In genomic region chr6:20533746-20534294, GRCh38 we compare ENCODE assay signal across 8 cellular contexts. TPM values are rescaled to one million over a fixed set of nuclear protein-coding genes. Genes with fewer than 3 reads are reported as not detected.
DNase-seq lines count a peak whose midpoint lies in the region; ATAC-seq and TF ChIP-seq lines count a peak whose summit lies in the region.

No MANE protein-coding gene starts in this region.

- H3K4me3 ChIP-seq in brain microvascular endothelial cell (ENCODE audit: low read depth, low read length): peak overlapping the region; percentile 87

- in situ Hi-C loops in brain microvascular endothelial cell (cut with HindIII; ENCODE audit: low pct_ligation_motif_present, low sequenced_read_pairs): no loop called here

- peak overlapping the region; percentile 97 for H3K4me3 Mint-ChIP-seq in natural killer cell treated with Interleukin-12 subunit alpha and Interleukin-12 subunit beta and Interleukin-15 and Interleukin-18, amount 100 ng/mL, for 72 hours

- H3K27me3 ChIP-seq in brain microvascular endothelial cell (replicated peaks): no peaks in the 10 kb centered on the region

- peak overlapping the region; percentile 89 for H3K27ac ChIP-seq in brain microvascular endothelial cell

- peaks cover 10% of the 10 kb centered on the region for H3K36me3 Mint-ChIP-seq in natural killer cell treated with Interleukin-12 subunit alpha and Interleukin-12 subunit beta and Interleukin-15 and Interleukin-18, amount 100 ng/mL, for 72 hours

- ATAC-seq in GM18867 (IDR thresholded peaks at IDR 0.05; ENCODE audit: unreplicated experiment): peak; percentile 1
- peak; percentile 7 for ATAC-seq in HG03460 (IDR thresholded peaks at IDR 0.05; ENCODE audit: unreplicated experiment)
- no peak for ATAC-seq in natural killer cell treated with Interleukin-12 subunit alpha and Interleukin-12 subunit beta and Interleukin-15 and Interleukin-18, amount 100 ng/mL, for 72 hours
- no peak for ATAC-seq in GM18498 (IDR thresholded peaks at IDR 0.05; ENCODE audit: unreplicated experiment)
- no peak for ATAC-seq in HG02588 (IDR thresholded peaks at IDR 0.05; ENCODE audit: unreplicated experiment)
- no peak for ATAC-seq in GM19035 (IDR thresholded peaks at IDR 0.05; ENCODE audit: unreplicated experiment)

- peak overlapping the region; percentile 96 to 100 for H3K27ac Mint-ChIP-seq in natural killer cell treated with Interleukin-12 subunit alpha and Interleukin-12 subunit beta and Interleukin-15 and Interleukin-18, amount 100 ng/mL, for 72 hours

- H3K9me3 Mint-ChIP-seq in natural killer cell treated with Interleukin-12 subunit alpha and Interleukin-12 subunit beta and Interleukin-15 and Interleukin-18, amount 100 ng/mL, for 72 hours: no peaks in the 10 kb centered on the region

- H3K27me3 Mint-ChIP-seq in natural killer cell treated with Interleukin-12 subunit alpha and Interleukin-12 subunit beta and Interleukin-15 and Interleukin-18, amount 100 ng/mL, for 72 hours: peaks cover 0 to 6% of the 10 kb centered on the region in 2 donors

- no peaks in the 10 kb centered on the region for H3K36me3 ChIP-seq in brain microvascular endothelial cell (replicated peaks)

- DNase-seq in brain microvascular endothelial cell (no peak), NCI-H2029 (lab: John Stamatoyannopoulos, UW) (no peak)
- DNase-seq in natural killer cell treated with Interleukin-12 subunit alpha and Interleukin-12 subunit beta and Interleukin-15 and Interleukin-18, amount 100 ng/mL, for 72 hours (ENCODE audit: low spot score): no peak

- no peak for TF ChIP-seq CTCF in brain microvascular endothelial cell (IDR thresholded peaks at IDR 0.05; ENCODE audit: low read depth, low read length, missing control alignments)

- peaks cover 40 to 49% of the 10 kb centered on the region in 2 donors for H3K4me1 Mint-ChIP-seq in natural killer cell treated with Interleukin-12 subunit alpha and Interleukin-12 subunit beta and Interleukin-15 and Interleukin-18, amount 100 ng/mL, for 72 hours (ENCODE audit: low read depth in 2 of 2)

RNA-seq across cellular contexts. Expression of gene CDKAL1, which starts 0.4 kb away (rescaled TPM):
- 10 to 100 TPM; 33.7 to 43.8 TPM for total RNA-seq in natural killer cell treated with Interleukin-12 subunit alpha and Interleukin-12 subunit beta and Interleukin-15 and Interleukin-18, amount 100 ng/mL, for 72 hours

Comparison
In these comparisons a context has a peak if more than half of its experiments do, and no peak if none do; other contexts are left out.
1. ATAC-seq: peak in GM18867 (single experiment) and HG03460 (single experiment); none in natural killer cell treated with Interleukin-12 subunit alpha and Interleukin-12 subunit beta and Interleukin-15 and Interleukin-18, amount 100 ng/mL, for 72 hours (0 of 2), GM18498 (single experiment), HG02588 (single experiment) and GM19035 (single experiment).